8 cellular contexts compared by ENCODE assay signal in genomic region chr2:191677646-191678436, GRCh38. TPM values are rescaled to one million over a fixed set of nuclear protein-coding genes. Genes with fewer than 3 reads are reported as not detected.
DNase-seq lines count a peak whose midpoint lies in the region; ATAC-seq and TF ChIP-seq lines count a peak whose summit lies in the region.

NABP1 (plus strand) TSS chr2:191678136; CDS start chr2:191678615, 479 bp downstream.

- peaks cover 38% of the 10 kb centered on the region for H3K4me1 ChIP-seq in upper lobe of right lung

- H3K36me3 Mint-ChIP-seq in T-helper 17 cell (ENCODE audit: low read depth) = peaks cover 3% of the 10 kb centered on the region
- H3K36me3 Mint-ChIP-seq in progenitor cell of endocrine pancreas (ENCODE audit: insufficient read depth) = peaks cover 4% of the 10 kb centered on the region

- H3K4me3 Mint-ChIP-seq in T-helper 17 cell (peak within 1 kb of the TSS; percentile 94), progenitor cell of endocrine pancreas (ENCODE audit: low read depth) (peak within 1 kb of the TSS; percentile 92)

- TF ChIP-seq CTCF in progenitor cell of endocrine pancreas (IDR thresholded peaks at IDR 0.05; ENCODE audit: unreplicated experiment) (no peak), upper lobe of right lung (IDR thresholded peaks at IDR 0.05) (no peak)

- DNase-seq in NCI-H187 (lab: John Stamatoyannopoulos, UW) = peak; percentile 54 to 87
- DNase-seq in T-helper 17 cell = peak; percentile 98 to 99 (median 99)
- peak; percentile 98 for DNase-seq in amniotic stem cell (lab: John Stamatoyannopoulos, UW)
- DNase-seq in left cardiac atrium = peak; percentile 99
- peak; percentile 96 for DNase-seq in progenitor cell of endocrine pancreas (ENCODE audit: low spot score, unreplicated experiment)
- DNase-seq in upper lobe of right lung = peak; percentile 100

- H3K27me3 Mint-ChIP-seq in T-helper 17 cell (no peaks in the 10 kb centered on the region), progenitor cell of endocrine pancreas (peaks cover 13% of the 10 kb centered on the region)

- no peaks in the 10 kb centered on the region for H3K27me3 ChIP-seq in upper lobe of right lung

- ATAC-seq in GM18499 (IDR thresholded peaks at IDR 0.05; ENCODE audit: insufficient read depth, unreplicated experiment) (peak; percentile 32), HG02938 (IDR thresholded peaks at IDR 0.05; ENCODE audit: unreplicated experiment) (peak; percentile 49), T-helper 17 cell (peak; percentile 88), left cardiac atrium (peak; percentile 98 to 99), upper lobe of right lung (peak; percentile 98)

- peak within 1 kb of the TSS; percentile 80 for H3K4me3 ChIP-seq in upper lobe of right lung

- intact Hi-C loops in left cardiac atrium (cut with DNase I) = no loop called here
- intact Hi-C loops in upper lobe of right lung (cut with DNase I) = loop anchor here (5.0 kb wide), 1 partner anchor 106 kb away; no protein-coding TSS in a partner anchor

- no peaks in the 10 kb centered on the region for H3K9me3 Mint-ChIP-seq in progenitor cell of endocrine pancreas (ENCODE audit: low read depth)

- H3K27ac Mint-ChIP-seq in T-helper 17 cell (peak within 1 kb of the TSS; percentile 97), progenitor cell of endocrine pancreas (peak within 1 kb of the TSS; percentile 98)

- H3K9me3 ChIP-seq in T-helper 17 cell (ENCODE audit: control insufficient read depth, low read length, poor library complexity, severe bottlenecking) (no peaks in the 10 kb centered on the region), upper lobe of right lung (no peaks in the 10 kb centered on the region)

- peaks cover 32% of the 10 kb centered on the region for H3K4me1 Mint-ChIP-seq in T-helper 17 cell
- peaks cover 4% of the 10 kb centered on the region for H3K4me1 Mint-ChIP-seq in progenitor cell of endocrine pancreas (ENCODE audit: low read depth)

- peaks cover 11% of the 10 kb centered on the region for H3K36me3 ChIP-seq in upper lobe of right lung

- H3K27ac ChIP-seq in upper lobe of right lung = peak within 1 kb of the TSS; percentile 98

RNA-seq across cellular contexts. Expression of gene NABP1, which starts in this region (rescaled TPM):
- 10 to 100 TPM; 61.9 to 71.6 TPM for total RNA-seq in T-helper 17 cell
- 10 to 100 TPM; 16.2 to 19.8 TPM for total RNA-seq in left cardiac atrium
- total RNA-seq in progenitor cell of endocrine pancreas = 6.4 TPM in 2 replicates
- 50.2 TPM for total RNA-seq in upper lobe of right lung

Comparison
In these comparisons a context has a peak if more than half of its experiments do, and no peak if none do; other contexts are left out.
1. Peak in every context shown above with its lines: DNase-seq, ATAC-seq, H3K4me3 ChIP-seq and H3K27ac ChIP-seq.
2. ATAC-seq: peak in every context shown above with its lines; median percentile 98 in left cardiac atrium; 98 in upper lobe of right lung; 88 in T-helper 17 cell; 49 in HG02938; 32 in GM18499.